ENCODE assay signal across 1 cellular context in genomic region chr3:171054921-171055320, GRCh38.
TF ChIP-seq lines count a peak whose summit lies in the region.

No MANE protein-coding gene starts in this region.

TF ChIP-seq in HepG2, 621 proteins besides CTCF, POLR2A, EP300 and RAD21:
- TF ChIP-seq ATF7 (IDR thresholded peaks at IDR 0.05): peak; percentile 32; the same call in 1 of the 2 replicates
- TF ChIP-seq ATF7 (CRISPR knock-in tag; IDR thresholded peaks at IDR 0.05): no peak
- TF ChIP-seq, protein P1, sequence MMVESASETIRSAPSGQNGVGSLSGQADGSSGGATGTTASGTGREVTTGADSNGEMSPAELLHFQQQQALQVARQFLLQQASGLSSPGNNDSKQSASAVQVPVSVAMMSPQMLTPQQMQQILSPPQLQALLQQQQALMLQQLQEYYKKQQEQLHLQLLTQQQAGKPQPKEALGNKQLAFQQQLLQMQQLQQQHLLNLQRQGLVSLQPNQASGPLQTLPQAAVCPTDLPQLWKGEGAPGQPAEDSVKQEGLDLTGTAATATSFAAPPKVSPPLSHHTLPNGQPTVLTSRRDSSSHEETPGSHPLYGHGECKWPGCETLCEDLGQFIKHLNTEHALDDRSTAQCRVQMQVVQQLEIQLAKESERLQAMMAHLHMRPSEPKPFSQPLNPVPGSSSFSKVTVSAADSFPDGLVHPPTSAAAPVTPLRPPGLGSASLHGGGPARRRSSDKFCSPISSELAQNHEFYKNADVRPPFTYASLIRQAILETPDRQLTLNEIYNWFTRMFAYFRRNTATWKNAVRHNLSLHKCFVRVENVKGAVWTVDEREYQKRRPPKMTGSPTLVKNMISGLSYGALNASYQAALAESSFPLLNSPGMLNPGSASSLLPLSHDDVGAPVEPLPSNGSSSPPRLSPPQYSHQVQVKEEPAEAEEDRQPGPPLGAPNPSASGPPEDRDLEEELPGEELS (CRISPR knock-in tag; IDR thresholded peaks at IDR 0.05): no peak
- TF ChIP-seq HNF4G (IDR thresholded peaks at IDR 0.05; ENCODE audit: borderline replicate concordance, low read depth, low read length): no peak
- no peak for TF ChIP-seq HNF4G (CRISPR knock-in tag; IDR thresholded peaks at IDR 0.05; ENCODE audit: borderline replicate concordance, low read depth)
